Comparison of ENCODE assay signal across 1 cellular context in the genomic region with DNA sequence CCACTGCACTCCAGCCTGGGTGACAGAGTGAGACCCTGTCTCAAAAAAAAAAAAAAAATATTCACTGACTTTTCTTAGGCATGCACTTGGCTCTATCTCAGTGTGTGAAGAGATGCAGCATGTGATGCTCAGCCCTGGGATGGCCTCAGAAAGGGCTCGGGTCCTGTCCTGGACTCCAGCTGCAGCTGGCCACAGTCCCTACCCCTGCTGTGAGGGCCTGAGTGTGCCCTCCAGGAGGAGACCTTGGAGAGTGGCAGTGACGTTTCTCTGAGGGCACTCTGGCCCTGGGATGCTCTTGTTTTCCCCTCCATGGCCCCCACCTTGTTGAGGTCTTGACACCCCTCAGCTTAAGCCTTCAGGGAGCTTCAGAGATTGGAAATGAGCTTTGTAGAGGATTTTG.
TF ChIP-seq lines count a peak whose summit lies in the region.

No MANE protein-coding gene starts in this region.

TF ChIP-seq in H1, 55 proteins besides CTCF, POLR2A, EP300 and RAD21 (continued from another document):
- TF ChIP-seq HDAC6 (IDR thresholded peaks at IDR 0.05; ENCODE audit: low read depth, low read length) (no peak), POU5F1 (IDR thresholded peaks at IDR 0.05; ENCODE audit: low read depth, low read length) (no peak), NRF1 (IDR thresholded peaks at IDR 0.05; ENCODE audit: low read depth, low read length) (no peak), TCF12 (IDR thresholded peaks at IDR 0.05; ENCODE audit: low read depth, low read length) (no peak), RFX5 (IDR thresholded peaks at IDR 0.05; ENCODE audit: borderline replicate concordance, low read depth, low read length) (no peak), NANOG (IDR thresholded peaks at IDR 0.05; ENCODE audit: insufficient read depth, low read depth, low read length, poor library complexity, severe bottlenecking) (no peak), POLR2AphosphoS5 (IDR thresholded peaks at IDR 0.05; ENCODE audit: low read depth, low read length) (no peak)
- TF ChIP-seq, protein P1, sequence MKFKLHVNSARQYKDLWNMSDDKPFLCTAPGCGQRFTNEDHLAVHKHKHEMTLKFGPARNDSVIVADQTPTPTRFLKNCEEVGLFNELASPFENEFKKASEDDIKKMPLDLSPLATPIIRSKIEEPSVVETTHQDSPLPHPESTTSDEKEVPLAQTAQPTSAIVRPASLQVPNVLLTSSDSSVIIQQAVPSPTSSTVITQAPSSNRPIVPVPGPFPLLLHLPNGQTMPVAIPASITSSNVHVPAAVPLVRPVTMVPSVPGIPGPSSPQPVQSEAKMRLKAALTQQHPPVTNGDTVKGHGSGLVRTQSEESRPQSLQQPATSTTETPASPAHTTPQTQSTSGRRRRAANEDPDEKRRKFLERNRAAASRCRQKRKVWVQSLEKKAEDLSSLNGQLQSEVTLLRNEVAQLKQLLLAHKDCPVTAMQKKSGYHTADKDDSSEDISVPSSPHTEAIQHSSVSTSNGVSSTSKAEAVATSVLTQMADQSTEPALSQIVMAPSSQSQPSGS (IDR thresholded peaks at IDR 0.05; ENCODE audit: low read length) = no peak
